1 cellular context compared by ENCODE assay signal in genomic region chr20:10521068-10521834, GRCh38.
TF ChIP-seq lines count a peak whose summit lies in the region.

No MANE protein-coding gene starts in this region.

TF ChIP-seq in SK-N-SH, 30 proteins besides CTCF, POLR2A, EP300 and RAD21 (continued from another document):
- TF ChIP-seq REST (IDR thresholded peaks at IDR 0.05; ENCODE audit: low read depth, low read length) (0 out of 2 replicates have a peak, but pooled peaks have one; percentile 44), POLR2AphosphoS5 (IDR thresholded peaks at IDR 0.05; ENCODE audit: low read depth, low read length) (peak; percentile 48; the same call in 1 of the 2 replicates), YY1 (IDR thresholded peaks at IDR 0.05; ENCODE audit: low read depth) (peak; percentile 25; the same call in 1 of the 2 replicates), TEAD4 (IDR thresholded peaks at IDR 0.05; ENCODE audit: borderline replicate concordance, insufficient read depth) (no peak), RFX5 (IDR thresholded peaks at IDR 0.05; ENCODE audit: low read length) (no peak), SIN3A (IDR thresholded peaks at IDR 0.05; ENCODE audit: borderline replicate concordance, low read depth, low read length) (0 out of 2 replicates have a peak, but pooled peaks have one; percentile 60), USF2 (IDR thresholded peaks at IDR 0.05; ENCODE audit: borderline replicate concordance, low read depth, low read length) (no peak), MXI1 (IDR thresholded peaks at IDR 0.05; ENCODE audit: low read depth, low read length) (no peak), MEF2A (IDR thresholded peaks at IDR 0.05; ENCODE audit: borderline replicate concordance, low read depth) (no peak), GABPA (IDR thresholded peaks at IDR 0.05; ENCODE audit: low read depth) (no peak), CHD2 (IDR thresholded peaks at IDR 0.05; ENCODE audit: low read length, partially characterized antibody) (no peak)
TF ChIP-seq in SK-N-SH: peak in this region for 11.
